15 cellular contexts compared by ENCODE assay signal in genomic region chr9:115945009-115945431, GRCh38.
DNase-seq lines count a peak whose midpoint lies in the region; ATAC-seq and TF ChIP-seq lines count a peak whose summit lies in the region.
"Had no signal": no experiment of that assay in that cellular context is flagged by ENCODE, and none has a peak within 500 bp of the region (broad histone marks: within the 10 kb centered on the region; RNA-seq: fewer than 3 reads in every experiment).

No MANE protein-coding gene starts in this region.

- ATAC-seq in GM19395 (IDR thresholded peaks at IDR 0.05; ENCODE audit: unreplicated experiment) (no peak), HG02678 (IDR thresholded peaks at IDR 0.05; ENCODE audit: unreplicated experiment) (no peak), HG03025 (IDR thresholded peaks at IDR 0.05; ENCODE audit: low FRiP score, unreplicated experiment) (no peak)
- ATAC-seq: activated CD4-positive, alpha-beta T cell treated with anti-CD3 and anti-CD28 coated beads for 36 hours; stimulated activated naive CD8-positive, alpha-beta T cell treated with anti-CD3 and anti-CD28 coated beads, Interleukin-15, amount 100 ng/mL, for 72 hours had no signal

- H2AFZ ChIP-seq in ACC112 (ENCODE audit: low read length, unreplicated experiment), result no peak overlapping the region

- DNase-seq in brain microvascular endothelial cell, result no peak
- DNase-seq in right atrium auricular region (ENCODE audit: low spot score), result no peak
- no peak for DNase-seq in sigmoid colon
- no peak for DNase-seq in NCI-H2107 treated with DMSO at 0.1 percent for 48 hours (lab: John Stamatoyannopoulos, UW; ENCODE audit: unreplicated experiment)
- DNase-seq: activated CD4-positive, alpha-beta T cell treated with anti-CD3 and anti-CD28 coated beads for 36 hours; central memory CD4-positive, alpha-beta T cell; NCI-H187; NK-92 treated with Interleukin-12 subunit alpha and Interleukin-12 subunit beta, amount 100 ng/mL, for 24 hours; nucleus accumbens; stimulated activated CD4-positive, alpha-beta T cell treated with anti-CD3 and anti-CD28 coated beads, Interleukin-2, amount 100 ng/mL, for 48 hours; stimulated activated naive CD8-positive, alpha-beta T cell treated with anti-CD3 and anti-CD28 coated beads, Interleukin-15, amount 100 ng/mL, for 72 hours had no signal

- H3K4me3 ChIP-seq in ACC112 (ENCODE audit: low read depth, low read length) (peak overlapping the region; percentile 34; the same call in 1 of the 2 replicates), brain microvascular endothelial cell (ENCODE audit: low read depth, low read length) (no peak overlapping the region), right atrium auricular region (no peak overlapping the region), sigmoid colon (no peak overlapping the region)

- in situ Hi-C loops in brain microvascular endothelial cell (cut with HindIII; ENCODE audit: low pct_ligation_motif_present, low sequenced_read_pairs), result no loop called here

- H3K27ac ChIP-seq in ACC112 (ENCODE audit: low read depth, low read length) (peak overlapping the region; percentile 99), brain microvascular endothelial cell (peak overlapping the region; percentile 97), right atrium auricular region (peak overlapping the region; percentile 36 to 77), sigmoid colon (peak overlapping the region; percentile 32 to 74 (median 54))

- no peaks in the 10 kb centered on the region for H3K27me3 ChIP-seq in ACC112 (ENCODE audit: insufficient read depth, low read length)
- H3K27me3 ChIP-seq in brain microvascular endothelial cell (replicated peaks), result no peaks in the 10 kb centered on the region
- H3K27me3 ChIP-seq in right atrium auricular region, result no peaks in the 10 kb centered on the region
- H3K27me3 ChIP-seq in sigmoid colon, result no peaks in the 10 kb centered on the region

- H3K79me2 ChIP-seq in ACC112 (ENCODE audit: control insufficient read depth, insufficient read depth, low read length, unreplicated experiment), result no peaks in the 10 kb centered on the region

- intact Hi-C loops in sigmoid colon (cut with DNase I), result loop anchor here (10.0 kb wide), 1 partner anchor 290 kb away; no protein-coding TSS in a partner anchor

- no peak for TF ChIP-seq CTCF in brain microvascular endothelial cell (IDR thresholded peaks at IDR 0.05; ENCODE audit: low read depth, low read length, missing control alignments)
- no peak for TF ChIP-seq CTCF in right atrium auricular region (IDR thresholded peaks at IDR 0.05)
- TF ChIP-seq CTCF in sigmoid colon (IDR thresholded peaks at IDR 0.05), result no peak

- H3K4me1 ChIP-seq in ACC112 (ENCODE audit: control insufficient read depth, insufficient read depth, low read length, unreplicated experiment) (peaks cover 58% of the 10 kb centered on the region), right atrium auricular region (peaks cover 0 to 40% of the 10 kb centered on the region in 2 donors), sigmoid colon (no peaks in the 10 kb centered on the region)

- H3K36me3 ChIP-seq in ACC112 (ENCODE audit: insufficient read depth, low read length) (no peaks in the 10 kb centered on the region), brain microvascular endothelial cell (replicated peaks) (no peaks in the 10 kb centered on the region), right atrium auricular region (no peaks in the 10 kb centered on the region), sigmoid colon (no peaks in the 10 kb centered on the region)

- TF ChIP-seq EP300 in sigmoid colon (IDR thresholded peaks at IDR 0.05), result no peak

- no peak for TF ChIP-seq POLR2A in sigmoid colon (IDR thresholded peaks at IDR 0.05)

- H3K9me3 ChIP-seq in right atrium auricular region, result no peaks in the 10 kb centered on the region
- no peaks in the 10 kb centered on the region for H3K9me3 ChIP-seq in sigmoid colon
